Comparison of ENCODE assay signal across 8 cellular contexts in the genomic region with DNA sequence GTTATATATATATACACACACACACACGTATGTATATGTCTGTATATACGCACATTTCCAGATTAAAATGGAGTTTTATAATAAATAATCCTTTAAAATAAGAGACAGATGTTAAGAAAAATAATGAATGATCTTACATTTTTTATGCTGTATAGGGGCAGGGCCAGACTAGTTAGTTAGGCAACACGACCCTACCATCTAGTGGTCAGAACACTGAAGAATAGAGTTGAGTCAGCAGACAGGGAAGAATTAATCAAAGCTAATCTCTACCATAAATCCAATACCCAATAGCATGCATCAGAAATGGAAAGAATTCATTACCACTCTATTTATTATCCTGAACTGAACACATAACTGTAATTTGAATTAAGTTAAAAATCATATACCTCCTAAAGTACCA.
A peak's percentile ranks its signal among the peaks of the same experiment; 100 is the strongest.
DNase-seq lines count a peak whose midpoint lies in the region; ATAC-seq and TF ChIP-seq lines count a peak whose summit lies in the region.

No MANE protein-coding gene starts in this region.

- H3K27ac ChIP-seq in mammary epithelial cell (ENCODE audit: insufficient read depth, low read depth, low read length), result no peak overlapping the region

- H3K4me3 ChIP-seq in mammary epithelial cell (replicated peaks in 1 of 3; ENCODE audit: insufficient read depth in 1 of 3, low read depth in 2 of 3, low read length in 3 of 3), result no peak overlapping the region

- no peak overlapping the region for H3K9ac ChIP-seq in mammary epithelial cell (ENCODE audit: insufficient read depth, low read length)

- H3K36me3 ChIP-seq in mammary epithelial cell (ENCODE audit: insufficient read depth, low read length), result no peaks in the 10 kb centered on the region

- CTCF ChIA-PET in mammary epithelial cell (lab: Charles Lee; ENCODE audit: low non-redundant PET), result no interaction called here

- TF ChIP-seq CTCF in mammary epithelial cell (conservative IDR thresholded peaks at IDR 0.05 in 1 of 2, IDR thresholded peaks at IDR 0.05 in 1 of 2; ENCODE audit: extremely low read depth in 1 of 2, insufficient read depth in 1 of 2, low read depth in 1 of 2, low read length in 2 of 2), result peak; percentile 8 to 39

- no peaks in the 10 kb centered on the region for H3K4me1 ChIP-seq in mammary epithelial cell (ENCODE audit: insufficient read depth, low read length)

- H3K79me2 ChIP-seq in mammary epithelial cell (ENCODE audit: insufficient read depth, low read length), result no peaks in the 10 kb centered on the region

- peak; percentile 31 for DNase-seq in H4 (ENCODE audit: low spot score)
- DNase-seq in NCI-H748 (lab: John Stamatoyannopoulos, UW; ENCODE audit: unreplicated experiment), result peak; percentile 38
- DNase-seq in mammary epithelial cell, result peak; percentile 3
- peak; percentile 30 for DNase-seq in non-pigmented ciliary epithelial cell (ENCODE audit: low read depth)
- DNase-seq in iPS-NIHi7 (ENCODE audit: extremely low spot score), result no peak
- DNase-seq in germinal center (ENCODE audit: low spot score), result no peak

- in situ Hi-C loops in mammary epithelial cell (cut with MboI; ENCODE audit: low sequenced_read_pairs in 2 of 2), result no loop called here

- no peaks in the 10 kb centered on the region for H3K9me3 ChIP-seq in mammary epithelial cell (replicated peaks; ENCODE audit: insufficient read depth, low read length)

- intact Hi-C loops in mammary epithelial cell (cut with micrococcal nuclease), result loop anchor here (2.0 to 10.0 kb wide), 3 partner anchors 616 to 892 kb away; no protein-coding TSS in a partner anchor

- 51% methylated on average over 3 of the region's 3 CpGs for WGBS in mammary epithelial cell (ENCODE audit: low coverage, missing lambda C conversion rate)

- no peaks in the 10 kb centered on the region for H4K20me1 ChIP-seq in mammary epithelial cell (ENCODE audit: insufficient read depth, low read length)

- no peaks in the 10 kb centered on the region for H3K27me3 ChIP-seq in mammary epithelial cell (ENCODE audit: insufficient read depth, low read length)

- H3K4me2 ChIP-seq in mammary epithelial cell (ENCODE audit: insufficient read depth, low read depth, low read length), result no peak overlapping the region

- dilution Hi-C loops in mammary epithelial cell (cut with HindIII; ENCODE audit: low sequenced_read_pairs), result no loop called here

- no TSS peak for BruUV-seq in mammary epithelial cell (replicated peaks; lab: Mats Ljungman, UMichigan)

- ATAC-seq in HG02884 (IDR thresholded peaks at IDR 0.05; ENCODE audit: unreplicated experiment), result no peak
- ATAC-seq in GM18520 (IDR thresholded peaks at IDR 0.05; ENCODE audit: unreplicated experiment), result no peak

- no peak overlapping the region for H2AFZ ChIP-seq in mammary epithelial cell (ENCODE audit: low read depth, low read length)

Comparison
In these comparisons a context has a peak if more than half of its experiments do, and no peak if none do; other contexts are left out.
1. DNase-seq: peak in H4 (single experiment), NCI-H748 (single experiment), mammary epithelial cell (single experiment) and non-pigmented ciliary epithelial cell (single experiment); none in iPS-NIHi7 (single experiment) and germinal center (single experiment).